Comparison of ENCODE assay signal across 8 cellular contexts in the genomic region with DNA sequence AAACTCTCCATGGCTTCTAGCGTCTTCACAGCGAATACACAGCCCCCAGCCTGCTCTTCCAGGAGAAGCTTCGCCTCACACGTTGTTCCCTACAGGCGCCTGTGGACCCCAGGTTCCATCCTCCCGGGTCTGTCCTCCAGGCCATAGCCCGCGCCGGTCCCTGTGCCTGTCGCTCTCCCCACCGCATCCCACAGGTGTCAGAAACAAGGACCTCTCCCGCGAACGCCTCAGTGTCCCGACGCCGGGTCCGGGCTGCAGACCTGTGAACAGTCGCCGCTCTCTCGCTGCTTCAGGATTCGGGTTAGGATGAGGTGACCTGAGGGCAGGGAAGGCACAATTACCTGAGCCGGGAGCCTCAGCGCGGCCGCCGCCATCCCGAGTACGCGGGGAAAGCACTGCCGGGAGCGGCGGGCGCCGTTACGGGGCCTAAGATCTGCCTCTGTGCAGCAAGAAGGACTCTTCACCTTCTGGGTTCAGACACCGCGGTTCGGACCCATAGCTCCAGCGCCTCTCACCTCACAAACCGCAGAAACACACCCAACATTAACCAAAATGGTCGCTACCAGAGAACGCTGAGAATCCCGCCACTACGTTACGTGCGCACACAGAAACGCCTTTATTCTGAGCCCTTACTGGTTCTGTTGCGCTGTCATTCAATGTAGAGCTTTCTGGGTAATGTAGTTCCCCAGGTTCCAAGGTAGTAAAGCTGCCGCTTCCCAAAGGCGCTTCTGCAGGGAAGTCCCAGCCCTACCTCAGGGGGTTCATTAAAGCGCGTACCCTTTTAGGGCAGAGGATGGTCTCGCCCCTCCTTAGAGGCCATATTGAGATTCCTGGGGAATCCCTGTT. TPM values are rescaled to one million over a fixed set of nuclear protein-coding genes. Genes with fewer than 3 reads are reported as not detected.
A peak's percentile ranks its signal among the peaks of the same experiment; 100 is the strongest.
DNase-seq lines count a peak whose midpoint lies in the region; FAIRE-seq and TF ChIP-seq lines count a peak whose summit lies in the region.

A gene (minus strand): TSS at position 583 of the 846 bp plus-strand sequence. CDS start 1,580 bp downstream, outside the sequence.

- intact Hi-C loops in posterior cingulate gyrus (cut with DNase I) = loop anchor here (10.0 kb wide), 1 partner anchor 220 kb away; a partner anchor contains a TSS

- no peak for FAIRE-seq in GM12892 (lab: Jason Lieb, UNC)

- H3K4me3 ChIP-seq in astrocyte of the spinal cord (ENCODE audit: low read depth, low read length) = peak within 1 kb of the TSS; percentile 84

- H3K27ac ChIP-seq in RWPE1 = no peak within 1 kb of the TSS

- no peak for TF ChIP-seq CTCF in RWPE1 (conservative IDR thresholded peaks at IDR 0.05; ENCODE audit: low read depth)
- TF ChIP-seq CTCF in astrocyte of the spinal cord (IDR thresholded peaks at IDR 0.05; ENCODE audit: low read depth, low read length) = no peak

- peak in 4 of 6 experiments; percentile 2 to 30 (median 21) for DNase-seq in stimulated activated naive CD4-positive, alpha-beta T cell (lab: John Stamatoyannopoulos, UW)
- DNase-seq in stimulated activated naive CD4-positive, alpha-beta T cell treated with Interleukin-2 at 50 U/mL for 16 hours (lab: John Stamatoyannopoulos, UW) = no peak
- DNase-seq in RWPE1 (ENCODE audit: low spot score) (peak; percentile 56), astrocyte of the spinal cord (ENCODE audit: low read depth, low spot score) (peak; percentile 83), hepatic stellate cell (ENCODE audit: low spot score) (peak; percentile 75), posterior cingulate gyrus (peak; percentile 45 to 96 (median 76)), NCI-H128 (lab: John Stamatoyannopoulos, UW; ENCODE audit: unreplicated experiment) (no peak), GM12892 (ENCODE audit: insufficient read length) (no peak)

- CTCF ChIA-PET in RWPE1 (lab: Yijun Ruan, JAX) = interaction anchor here (0.7 kb wide), 1 partner anchor 970 kb away, joined by 3 read pairs; no protein-coding TSS in a partner anchor

- POLR2A ChIA-PET in RWPE1 (lab: Yijun Ruan, JAX; ENCODE audit: low non-redundant PET) = interaction anchor here (0.6 to 0.8 kb wide), 2 partner anchors 75 to 248 kb away, joined by 3 to 8 read pairs; a partner anchor contains a TSS

- in situ Hi-C loops in astrocyte of the spinal cord (cut with HindIII; ENCODE audit: low sequenced_read_pairs) = no loop called here

- no peak for TF ChIP-seq POLR2A in GM12892 (IDR thresholded peaks at IDR 0.05; ENCODE audit: low read depth, low read length)

RNA-seq across cellular contexts. Expression of the gene that starts here (rescaled TPM):
- 0.87 TPM for polyA plus RNA-seq in GM12892 (2012; ENCODE audit: missing spikeins)

Comparison
In these comparisons a context has a peak if more than half of its experiments do, and no peak if none do; other contexts are left out.
1. DNase-seq: peak in stimulated activated naive CD4-positive, alpha-beta T cell (4 of 6), RWPE1 (single experiment), astrocyte of the spinal cord (single experiment), hepatic stellate cell (single experiment) and posterior cingulate gyrus (10 of 10); none in stimulated activated naive CD4-positive, alpha-beta T cell treated with Interleukin-2 at 50 U/mL for 16 hours (single experiment), NCI-H128 (single experiment) and GM12892 (single experiment).